Comparison of ENCODE assay signal across 20 cellular contexts in genomic region chr10:84822926-84823325, GRCh38.
DNase-seq lines count a peak whose midpoint lies in the region; ATAC-seq lines count a peak whose summit lies in the region.
"Had no signal": no experiment of that assay in that cellular context is flagged by ENCODE, and none has a peak within 500 bp of the region (broad histone marks: within the 10 kb centered on the region; RNA-seq: fewer than 3 reads in every experiment).

No MANE protein-coding gene starts in this region.

- no peak overlapping the region for H3K27ac Mint-ChIP-seq in T-helper 17 cell
- H3K27ac Mint-ChIP-seq: CD4-positive, alpha-beta T cell; GM23338; T-cell had no signal

- no peak for ATAC-seq in T-helper 17 cell
- ATAC-seq: GM23338, T-cell had no signal

- peaks cover 28% of the 10 kb centered on the region for H3K27me3 Mint-ChIP-seq in T-helper 17 cell

- no peaks in the 10 kb centered on the region for H3K9me3 ChIP-seq in T-helper 17 cell (ENCODE audit: control insufficient read depth, low read length, poor library complexity, severe bottlenecking)
- H3K9me3 ChIP-seq: BLaER1, HAP-1 had no signal

- DNase-seq in M059J (ENCODE audit: low read depth) = peak; percentile 47
- peak; percentile 59 for DNase-seq in NCI-H2171 treated with DMSO at 0.1 percent for 48 hours (lab: John Stamatoyannopoulos, UW)
- DNase-seq in SK-N-DZ (ENCODE audit: low spot score) = peak; percentile 89
- DNase-seq in left kidney (ENCODE audit: low read depth, low spot score) = peak; percentile 75
- DNase-seq in superior temporal gyrus (ENCODE audit: extremely low spot score) = no peak
- DNase-seq in NCI-H226 = no peak
- DNase-seq in activated CD4-positive, alpha-beta T cell treated with anti-CD3 and anti-CD28 coated beads, Interleukin-2, amount 50 U/mL, for 1 hour = no peak
- DNase-seq in T-helper 17 cell = no peak
- DNase-seq: CD4-positive, alpha-beta T cell; COR-L47; DMS153; KG1; NCI-H1092 treated with DMSO at 0.1 percent for 48 hours; NCI-H1436 treated with DMSO at 0.1 percent for 48 hours; NCI-H526 treated with DMSO at 0.1 percent for 48 hours; SHP77 treated with DMSO at 0.1 percent for 48 hours; T-cell had no signal

- no peaks in the 10 kb centered on the region for H3K36me3 Mint-ChIP-seq in T-helper 17 cell (ENCODE audit: low read depth)
- H3K36me3 Mint-ChIP-seq: T-cell had no signal

- peaks cover 2% of the 10 kb centered on the region for H3K4me1 Mint-ChIP-seq in T-helper 17 cell
- H3K4me1 Mint-ChIP-seq: T-cell had no signal

- H3K4me3 Mint-ChIP-seq in T-helper 17 cell = no peak overlapping the region
- H3K4me3 Mint-ChIP-seq: CD4-positive, alpha-beta T cell; GM23338; T-cell had no signal

Comparison
In these comparisons a context has a peak if more than half of its experiments do, and no peak if none do; other contexts are left out.
1. DNase-seq: peak in M059J (single experiment), NCI-H2171 treated with DMSO at 0.1 percent for 48 hours (single experiment), SK-N-DZ (single experiment) and left kidney (single experiment); none in superior temporal gyrus (single experiment), NCI-H226 (single experiment), activated CD4-positive, alpha-beta T cell treated with anti-CD3 and anti-CD28 coated beads, Interleukin-2, amount 50 U/mL, for 1 hour (single experiment) and T-helper 17 cell (0 of 3).